Comparison of ENCODE assay signal across 1 cellular context in the genomic region with DNA sequence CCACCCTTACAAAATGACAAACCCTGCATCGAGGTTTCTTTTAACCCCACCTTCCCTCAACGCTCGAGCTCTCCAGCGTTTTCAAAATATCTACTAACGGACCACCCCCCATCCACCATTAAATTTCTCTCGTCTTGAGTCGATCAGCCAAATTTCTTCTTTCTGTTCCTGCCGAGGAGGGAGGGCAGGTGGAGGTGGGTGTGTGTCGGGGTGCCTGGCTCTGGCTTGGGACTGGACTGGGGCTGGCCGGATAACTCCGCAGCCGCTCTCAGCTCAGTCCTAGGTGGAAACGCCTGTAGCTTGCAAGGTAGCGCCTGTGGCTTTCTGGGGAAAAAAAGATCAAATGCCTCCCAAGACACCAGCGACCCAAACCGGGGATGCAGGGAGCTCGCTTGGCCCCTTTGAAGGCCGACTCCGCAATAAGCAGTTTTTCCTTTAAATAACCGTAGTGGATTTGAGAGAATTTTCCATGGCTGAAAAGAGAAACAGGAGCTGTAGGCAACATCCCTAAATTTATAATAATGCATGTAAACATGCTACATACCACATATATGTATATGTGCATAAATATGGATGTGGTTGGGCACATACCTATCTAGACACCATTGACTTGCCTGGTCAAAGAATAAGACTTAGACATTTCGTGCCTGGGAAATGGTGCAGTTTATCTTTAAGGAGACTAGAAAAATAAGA.
TF ChIP-seq lines count a peak whose summit lies in the region.

No MANE protein-coding gene starts in this region.

TF ChIP-seq in IMR-90, 13 proteins besides CTCF, POLR2A, EP300 and RAD21:
- TF ChIP-seq RCOR1 (IDR thresholded peaks at IDR 0.05; ENCODE audit: insufficient replicate concordance, low read length) (no peak), BHLHE40 (IDR thresholded peaks at IDR 0.05; ENCODE audit: low read depth, low read length) (no peak), CHD1 (IDR thresholded peaks at IDR 0.05; ENCODE audit: low read depth, low read length) (no peak)
- TF ChIP-seq, protein P1, sequence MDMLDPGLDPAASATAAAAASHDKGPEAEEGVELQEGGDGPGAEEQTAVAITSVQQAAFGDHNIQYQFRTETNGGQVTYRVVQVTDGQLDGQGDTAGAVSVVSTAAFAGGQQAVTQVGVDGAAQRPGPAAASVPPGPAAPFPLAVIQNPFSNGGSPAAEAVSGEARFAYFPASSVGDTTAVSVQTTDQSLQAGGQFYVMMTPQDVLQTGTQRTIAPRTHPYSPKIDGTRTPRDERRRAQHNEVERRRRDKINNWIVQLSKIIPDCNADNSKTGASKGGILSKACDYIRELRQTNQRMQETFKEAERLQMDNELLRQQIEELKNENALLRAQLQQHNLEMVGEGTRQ (IDR thresholded peaks at IDR 0.05; ENCODE audit: low read depth, low read length): no peak
TF ChIP-seq in IMR-90: peak in this region for 0.
